In genomic region chr7:216360-217300, GRCh38 we compare ENCODE assay signal across 1 cellular context.
A peak's percentile ranks its signal among the peaks of the same experiment; 100 is the strongest.
TF ChIP-seq lines count a peak whose summit lies in the region.

No MANE protein-coding gene starts in this region.

TF ChIP-seq in K562, 482 proteins besides CTCF, POLR2A, EP300 and RAD21:
- no peak for TF ChIP-seq MYNN (IDR thresholded peaks at IDR 0.05)
- TF ChIP-seq MYNN (CRISPR knock-in tag; IDR thresholded peaks at IDR 0.05), result no peak
- 0 out of 2 replicates have a peak, but pooled peaks have one; percentile 23 for TF ChIP-seq HBP1 (CRISPR knock-in tag; IDR thresholded peaks at IDR 0.05)
- no peak for TF ChIP-seq RBBP5 (IDR thresholded peaks at IDR 0.05; ENCODE audit: borderline replicate concordance, insufficient read depth, low read length, poor library complexity, severe bottlenecking)
- TF ChIP-seq ZBTB1 (CRISPR knock-in tag; IDR thresholded peaks at IDR 0.05; ENCODE audit: borderline replicate concordance, low read depth), result no peak
